Comparison of ENCODE assay signal across 1 cellular context in genomic region chr1:226519741-226520598, GRCh38.
TF ChIP-seq lines count a peak whose summit lies in the region.

No MANE protein-coding gene starts in this region.

TF ChIP-seq in GM23338, 12 proteins besides CTCF, POLR2A, EP300 and RAD21 (continued from another document):
- no peak for TF ChIP-seq ZNF462 (CRISPR knock-in tag; IDR thresholded peaks at IDR 0.05)
TF ChIP-seq in GM23338: peak in this region for 0.
